Comparison of ENCODE assay signal across 25 cellular contexts in the genomic region with DNA sequence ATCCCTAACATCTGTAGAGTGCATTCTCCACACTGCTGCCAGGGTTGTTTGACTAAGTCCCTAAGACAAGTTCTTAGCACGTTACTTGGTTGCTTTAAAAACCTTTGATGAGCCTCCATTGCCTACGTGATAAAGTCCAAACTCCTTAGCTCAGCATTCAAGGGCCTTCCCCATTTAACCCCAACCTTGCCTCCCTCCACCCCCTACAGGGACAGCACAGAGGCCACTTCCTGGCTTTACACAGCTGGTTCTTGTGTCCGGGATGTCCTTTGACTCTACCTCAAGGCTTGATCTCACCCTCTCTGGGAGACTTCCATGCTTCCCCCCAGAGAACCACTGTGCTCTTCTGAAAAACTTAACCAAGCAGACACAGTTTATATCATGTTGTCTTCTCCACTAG. TPM values are rescaled to one million over a fixed set of nuclear protein-coding genes. Genes with fewer than 3 reads are reported as not detected.
DNase-seq lines count a peak whose midpoint lies in the region; ATAC-seq, FAIRE-seq and TF ChIP-seq lines count a peak whose summit lies in the region.
"Had no signal": no experiment of that assay in that cellular context is flagged by ENCODE, and none has a peak within 500 bp of the region (broad histone marks: within the 10 kb centered on the region; RNA-seq: fewer than 3 reads in every experiment).

No MANE protein-coding gene starts in this region.

- H3K4me3 Mint-ChIP-seq in endodermal cell = no peak overlapping the region
- no peak overlapping the region for H3K4me3 Mint-ChIP-seq in osteocyte (ENCODE audit: unreplicated experiment)
- H3K4me3 Mint-ChIP-seq: activated naive CD4-positive, alpha-beta T cell treated with anti-CD3 and anti-CD28 coated beads for 36 hours had no signal

- H3K9me3 ChIP-seq in endodermal cell (ENCODE audit: control insufficient read depth, low read length) = no peaks in the 10 kb centered on the region
- no peaks in the 10 kb centered on the region for H3K9me3 ChIP-seq in pancreas
- H3K9me3 ChIP-seq: psoas muscle, suprapubic skin had no signal

- intact Hi-C loops in left colon (cut with DNase I, micrococcal nuclease) (no loop called here), pancreas (cut with DNase I) (no loop called here)

- H3K27ac Mint-ChIP-seq in endodermal cell (peak overlapping the region; percentile 14), osteocyte (ENCODE audit: unreplicated experiment) (peak overlapping the region; percentile 66)
- H3K27ac Mint-ChIP-seq: activated naive CD4-positive, alpha-beta T cell treated with anti-CD3 and anti-CD28 coated beads for 36 hours had no signal

- H3K4me1 ChIP-seq in endodermal cell (ENCODE audit: control insufficient read depth, insufficient read depth, low read length) (peaks cover 9% of the 10 kb centered on the region), pancreas (no peaks in the 10 kb centered on the region)
- H3K4me1 ChIP-seq: psoas muscle had no signal

- H3K27me3 ChIP-seq in endodermal cell (ENCODE audit: control insufficient read depth, insufficient read depth, low read length, poor library complexity, severe bottlenecking) (no peaks in the 10 kb centered on the region), pancreas (no peaks in the 10 kb centered on the region)
- H3K27me3 ChIP-seq: suprapubic skin had no signal

- H3K36me3 Mint-ChIP-seq in endodermal cell (ENCODE audit: low read depth) (no peaks in the 10 kb centered on the region), osteocyte (ENCODE audit: unreplicated experiment) (no peaks in the 10 kb centered on the region)

- ATAC-seq in GM18511 (IDR thresholded peaks at IDR 0.05; ENCODE audit: unreplicated experiment) = peak; percentile 60
- ATAC-seq in HG02885 (IDR thresholded peaks at IDR 0.05; ENCODE audit: poor library complexity, unreplicated experiment) = peak; percentile 65
- no peak for ATAC-seq in left colon
- no peak for ATAC-seq in pancreas
- ATAC-seq: psoas muscle had no signal

- no peaks in the 10 kb centered on the region for H3K36me3 ChIP-seq in endodermal cell (ENCODE audit: control insufficient read depth, insufficient read depth, low read length)
- H3K36me3 ChIP-seq in pancreas = no peaks in the 10 kb centered on the region
- H3K36me3 ChIP-seq: suprapubic skin had no signal

- H3K4me1 Mint-ChIP-seq in endodermal cell (peaks cover 46% of the 10 kb centered on the region), osteocyte (ENCODE audit: unreplicated experiment) (peaks cover 49% of the 10 kb centered on the region)

- no peak for FAIRE-seq in pancreas (lab: Jason Lieb, UNC)
- FAIRE-seq: astrocyte, frontal cortex had no signal

- no peaks in the 10 kb centered on the region for H3K9me3 Mint-ChIP-seq in endodermal cell
- no peaks in the 10 kb centered on the region for H3K9me3 Mint-ChIP-seq in osteocyte (ENCODE audit: unreplicated experiment)
- H3K9me3 Mint-ChIP-seq: activated naive CD4-positive, alpha-beta T cell treated with anti-CD3 and anti-CD28 coated beads for 36 hours had no signal

- TF ChIP-seq CTCF in endodermal cell (conservative IDR thresholded peaks at IDR 0.05) (no peak), osteocyte (IDR thresholded peaks at IDR 0.05) (no peak), pancreas (IDR thresholded peaks at IDR 0.05) (no peak)

- 43 to 55% methylated on average over 3 of the region's 3 CpGs for whole genome bisulfite sequencing in endodermal cell (ENCODE audit: insufficient coverage in 1 of 2, insufficient read length in 1 of 2), 2 experiments
- 50 to 52% methylated on average over 3 of the region's 3 CpGs for WGBS in pancreas, 2 donors

- no peak overlapping the region for H3K4me3 ChIP-seq in endodermal cell (ENCODE audit: low read length)
- H3K4me3 ChIP-seq in pancreas = no peak overlapping the region
- H3K4me3 ChIP-seq: psoas muscle, smooth muscle cell, suprapubic skin had no signal

- H3K27me3 Mint-ChIP-seq in endodermal cell (ENCODE audit: insufficient read depth) (peaks cover 3% of the 10 kb centered on the region), osteocyte (ENCODE audit: unreplicated experiment) (no peaks in the 10 kb centered on the region)

- no peak overlapping the region for H3K27ac ChIP-seq in endodermal cell (ENCODE audit: low read depth, low read length)
- H3K27ac ChIP-seq in pancreas = no peak overlapping the region
- H3K27ac ChIP-seq: epithelial cell of prostate, psoas muscle, suprapubic skin had no signal

- DNase-seq in endodermal cell = peak; percentile 65
- no peak for DNase-seq in osteocyte (ENCODE audit: extremely low spot score, unreplicated experiment)
- no peak for DNase-seq in left colon
- DNase-seq in UCSD-AML1 (lab: John Stamatoyannopoulos, UW; ENCODE audit: unreplicated experiment) = no peak
- DNase-seq in pancreas = no peak
- no peak for DNase-seq in occipital lobe (lab: John Stamatoyannopoulos, UW)
- DNase-seq: activated CD4-positive, alpha-beta T cell treated with anti-CD3 and anti-CD28 coated beads for 48 hours; activated naive CD4-positive, alpha-beta T cell treated with anti-CD3 and anti-CD28 coated beads for 36 hours; Calu3; cortex of kidney; NCI-H187 treated with DMSO at 0.1 percent for 48 hours; NCI-H446 treated with DMSO at 0.1 percent for 48 hours; NK-92 treated with Interleukin-12 subunit alpha and Interleukin-12 subunit beta, amount 100 ng/mL, for 24 hours; psoas muscle; stimulated activated CD4-positive, alpha-beta T cell treated with anti-CD3 and anti-CD28 coated beads, Interleukin-4, amount 100 ng/mL, for 4 hours had no signal

- H3K9ac ChIP-seq in endodermal cell (ENCODE audit: extremely low read depth, low read length, poor library complexity, severe bottlenecking) = no peak overlapping the region

RNA-seq across cellular contexts. Expression of gene FAM240B, which starts 29.4 kb away (rescaled TPM):
- total RNA-seq in endodermal cell = not detected
- polyA plus RNA-seq in endodermal cell (2013, experiment 1 of 2) = not detected
- polyA plus RNA-seq in endodermal cell (2013, experiment 2 of 2) = not detected
- total RNA-seq in osteocyte = not detected in 2 replicates
- not detected for total RNA-seq in left colon
- not detected for total RNA-seq in pancreas
- not detected for polyA plus RNA-seq in pancreas
- total RNA-seq in occipital lobe = not detected
- total RNA-seq: activated naive CD4-positive, alpha-beta T cell treated with anti-CD3 and anti-CD28 coated beads for 36 hours; astrocyte; Calu3; frontal cortex; H4; lower leg skin; myocyte; smooth muscle cell; suprapubic skin had no signal
- polyA plus RNA-seq: smooth muscle cell had no signal

Comparison
In these comparisons a context has a peak if more than half of its experiments do, and no peak if none do; other contexts are left out.
1. ATAC-seq: peak in GM18511 (single experiment) and HG02885 (single experiment); none in left colon (single experiment) and pancreas (0 of 4).